In genomic region chr7:148884299-148885022, GRCh38 we compare ENCODE assay signal across 8 cellular contexts. TPM values are rescaled to one million over a fixed set of nuclear protein-coding genes. Genes with fewer than 3 reads are reported as not detected.
DNase-seq lines count a peak whose midpoint lies in the region; ATAC-seq and TF ChIP-seq lines count a peak whose summit lies in the region.

No MANE protein-coding gene starts in this region.

- peak overlapping the region; percentile 55 to 76 for H3K9ac ChIP-seq in colonic mucosa (ENCODE audit: low read depth in 2 of 2, low read length in 2 of 2)

- POLR2A ChIA-PET in BJ (lab: Charles Lee) = no interaction called here

- DNase-seq in BJ (ENCODE audit: low read depth) (peak; percentile 39), GM19238 (ENCODE audit: insufficient read length, low spot score) (peak; percentile 96), NCI-H460 (ENCODE audit: extremely low read depth, low read depth) (peak; percentile 90), colonic mucosa (peak; percentile 92), left lobe of liver (ENCODE audit: low spot score) (peak; percentile 96)
- peak; percentile 94 for DNase-seq in activated CD4-positive, alpha-beta T cell treated with anti-CD3 and anti-CD28 coated beads for 48 hours
- DNase-seq in stimulated activated CD4-positive, alpha-beta T cell treated with anti-CD3 and anti-CD28 coated beads, Interleukin-1b, Interleukin-23, amount 100 ng/mL, for 48 hours = peak; percentile 93

- no peak for TF ChIP-seq CTCF in BJ (IDR thresholded peaks at IDR 0.05; ENCODE audit: insufficient read depth, low read depth, low read length)
- no peak for TF ChIP-seq CTCF in colonic mucosa (IDR thresholded peaks at IDR 0.05)

- peaks cover 5% of the 10 kb centered on the region for H3K4me1 ChIP-seq in colonic mucosa

- H3K36me3 ChIP-seq in BJ (ENCODE audit: control insufficient read depth, insufficient read depth, low read length) = no peaks in the 10 kb centered on the region
- no peaks in the 10 kb centered on the region for H3K36me3 ChIP-seq in colonic mucosa

- H3K27ac ChIP-seq in colonic mucosa = peak overlapping the region; percentile 85

- CTCF ChIA-PET in BJ (lab: Yijun Ruan, JAX) = interaction anchor here (0.6 kb wide), 1 partner anchor 171 kb away, joined by 3 read pairs; no protein-coding TSS in a partner anchor

- ATAC-seq in HG03432 (IDR thresholded peaks at IDR 0.05; ENCODE audit: unreplicated experiment) = peak; percentile 93
- ATAC-seq in left lobe of liver = peak; percentile 93

- H3K4me3 ChIP-seq in BJ (ENCODE audit: low read depth, low read length) = peak overlapping the region; percentile 73
- peak overlapping the region; percentile 72 for H3K4me3 ChIP-seq in colonic mucosa

- no peaks in the 10 kb centered on the region for H3K9me3 ChIP-seq in colonic mucosa

- intact Hi-C loops in colonic mucosa (cut with DNase I) = loop anchor here (5.0 kb wide), 1 partner anchor 78 kb away; no protein-coding TSS in a partner anchor

- H3K27me3 ChIP-seq in BJ (ENCODE audit: control insufficient read depth, insufficient read depth, low read length) = no peaks in the 10 kb centered on the region
- no peaks in the 10 kb centered on the region for H3K27me3 ChIP-seq in colonic mucosa

RNA-seq across cellular contexts. Expression of gene EZH2, which starts 0.4 kb away (rescaled TPM):
- polyA plus RNA-seq in BJ (2011; rRNA removed) = 11.0 and 15.3 TPM in 2 replicates
- 6.1 and 7.1 TPM in 2 replicates for polyA minus RNA-seq in BJ (2011; rRNA and poly(A)+ RNA removed)
- 26.0 and 35.5 TPM in 2 replicates for total RNA-seq in NCI-H460 (2014; rRNA removed; shearing (Covaris generic))
- 59.8 and 66.8 TPM in 2 replicates for polyA plus RNA-seq in NCI-H460 (2014; cell fraction: nucleus; rRNA removed)
- total RNA-seq in colonic mucosa = 10 to 100 TPM; 13.4 to 31.7 TPM
- 2.5 TPM for total RNA-seq in left lobe of liver

Comparison
In these comparisons a context has a peak if more than half of its experiments do, and no peak if none do; other contexts are left out.
1. Peak in every context shown above with its lines: DNase-seq, ATAC-seq, H3K4me3 ChIP-seq and H3K27ac ChIP-seq.
2. DNase-seq: peak in every context shown above with its lines; median percentile 96 in GM19238; 96 in left lobe of liver; 94 in activated CD4-positive, alpha-beta T cell treated with anti-CD3 and anti-CD28 coated beads for 48 hours; 93 in stimulated activated CD4-positive, alpha-beta T cell treated with anti-CD3 and anti-CD28 coated beads, Interleukin-1b, Interleukin-23, amount 100 ng/mL, for 48 hours; 92 in colonic mucosa; 90 in NCI-H460; 39 in BJ.